Comparison of ENCODE assay signal across 8 cellular contexts in genomic region chr4:111231281-111231680, GRCh38.
"Had no signal": no experiment of that assay in that cellular context is flagged by ENCODE, and none has a peak within 500 bp of the region (broad histone marks: within the 10 kb centered on the region; RNA-seq: fewer than 3 reads in every experiment).

No MANE protein-coding gene starts in this region.

- H3K27ac ChIP-seq: HL-60 had no signal

- H2AFZ ChIP-seq: GM23338 had no signal

- H3K4me3 Mint-ChIP-seq: GM23338, H9 had no signal

- FAIRE-seq: H1, H54, HTR-8/SVneo, K562 had no signal

- DNase-seq: H9, HCEC 1CT had no signal

- H3K27ac Mint-ChIP-seq: GM23338, H9 had no signal

- H3K4me3 ChIP-seq: GM23338, K562 had no signal

- H3K9me3 Mint-ChIP-seq: GM23338, H9 had no signal

- H3K4me2 ChIP-seq: GM23338 had no signal
